In genomic region chr10:23387516-23387915, GRCh38 we compare ENCODE assay signal across 5 cellular contexts. TPM values are rescaled to one million over a fixed set of nuclear protein-coding genes. Genes with fewer than 3 reads are reported as not detected.
"Had no signal": no experiment of that assay in that cellular context is flagged by ENCODE, and none has a peak within 500 bp of the region (broad histone marks: within the 10 kb centered on the region; RNA-seq: fewer than 3 reads in every experiment).

No MANE protein-coding gene starts in this region.

RNA-seq across cellular contexts. Expression of gene C10orf67, which starts 42.9 kb away (rescaled TPM):
- total RNA-seq: activated T-helper 2 cell treated with anti-CD3 and anti-CD28 coated beads, Interferon-gamma antibody, Interleukin-2, Interleukin-4, amounts not matched to agents 10 μg/mL and 5 μg/mL and 100 μg/mL, durations not matched to agents 14 hours and 24 hours and 36 hours; aorta; ascending aorta; bronchial epithelial cell; chondrocyte had no signal
- polyA plus RNA-seq: aorta had no signal
